Comparison of ENCODE assay signal across 1 cellular context in the genomic region with DNA sequence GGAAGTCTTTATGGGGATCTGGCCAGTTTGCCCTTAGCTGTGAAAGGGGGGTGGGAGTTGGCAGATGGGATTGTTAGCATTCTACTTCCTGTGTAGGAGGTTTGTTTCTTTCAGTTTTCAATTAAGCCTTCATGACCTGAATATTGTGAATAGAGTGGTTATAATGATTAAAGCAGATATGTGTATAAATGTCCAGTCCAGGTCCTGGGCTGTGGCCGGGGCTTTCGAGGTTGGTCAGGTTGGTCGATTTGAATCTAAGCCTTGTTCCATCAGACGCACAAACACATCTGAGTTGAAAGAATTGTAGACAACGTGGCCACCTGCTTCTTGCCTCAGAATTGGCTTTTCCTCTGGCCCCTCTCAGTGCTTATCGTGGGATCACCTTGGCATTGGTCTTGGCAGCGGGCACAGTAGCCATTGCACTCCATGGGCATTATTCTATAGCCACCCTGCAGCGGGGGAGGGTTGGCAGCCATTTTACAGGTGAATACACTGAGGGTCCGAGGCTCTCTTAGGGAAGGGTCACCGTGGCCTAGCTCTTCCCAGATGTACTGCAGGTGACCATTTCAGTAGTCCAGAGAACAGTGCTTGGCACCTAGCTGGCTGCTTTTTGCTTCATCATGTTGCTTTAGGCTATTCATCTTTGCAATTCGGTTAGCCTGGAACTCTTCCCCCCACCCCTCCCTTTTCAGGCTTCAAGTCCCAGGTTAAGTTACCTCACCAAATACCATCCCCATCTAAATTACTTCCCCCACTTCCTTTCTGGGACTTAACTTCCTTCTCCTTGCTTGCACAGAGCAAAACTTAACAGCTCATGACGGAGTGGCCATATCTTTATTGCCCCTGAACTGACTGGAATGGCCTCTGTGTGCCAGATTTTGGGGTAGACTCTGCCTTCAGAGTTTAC.
TF ChIP-seq lines count a peak whose summit lies in the region.

No MANE protein-coding gene starts in this region.

TF ChIP-seq in SK-N-SH treated with all-trans-retinoic acid at 6 μM for 48 hours, 23 proteins besides CTCF, POLR2A, EP300 and RAD21 (continued from another document):
- TF ChIP-seq, protein P1, sequence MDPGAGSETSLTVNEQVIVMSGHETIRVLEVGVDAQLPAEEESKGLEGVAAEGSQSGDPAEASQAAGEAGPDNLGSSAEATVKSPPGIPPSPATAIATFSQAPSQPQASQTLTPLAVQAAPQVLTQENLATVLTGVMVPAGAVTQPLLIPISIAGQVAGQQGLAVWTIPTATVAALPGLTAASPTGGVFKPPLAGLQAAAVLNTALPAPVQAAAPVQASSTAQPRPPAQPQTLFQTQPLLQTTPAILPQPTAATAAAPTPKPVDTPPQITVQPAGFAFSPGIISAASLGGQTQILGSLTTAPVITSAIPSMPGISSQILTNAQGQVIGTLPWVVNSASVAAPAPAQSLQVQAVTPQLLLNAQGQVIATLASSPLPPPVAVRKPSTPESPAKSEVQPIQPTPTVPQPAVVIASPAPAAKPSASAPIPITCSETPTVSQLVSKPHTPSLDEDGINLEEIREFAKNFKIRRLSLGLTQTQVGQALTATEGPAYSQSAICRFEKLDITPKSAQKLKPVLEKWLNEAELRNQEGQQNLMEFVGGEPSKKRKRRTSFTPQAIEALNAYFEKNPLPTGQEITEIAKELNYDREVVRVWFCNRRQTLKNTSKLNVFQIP (CRISPR knock-in tag; IDR thresholded peaks at IDR 0.05; ENCODE audit: borderline replicate concordance, low read depth) = no peak
- no peak for TF ChIP-seq OSR1 (CRISPR knock-in tag; IDR thresholded peaks at IDR 0.05)
- TF ChIP-seq BACH2 (CRISPR knock-in tag; IDR thresholded peaks at IDR 0.05; ENCODE audit: borderline replicate concordance) = no peak
- no peak for TF ChIP-seq PPARA (CRISPR knock-in tag; IDR thresholded peaks at IDR 0.05; ENCODE audit: borderline replicate concordance)
- TF ChIP-seq, protein P2, sequence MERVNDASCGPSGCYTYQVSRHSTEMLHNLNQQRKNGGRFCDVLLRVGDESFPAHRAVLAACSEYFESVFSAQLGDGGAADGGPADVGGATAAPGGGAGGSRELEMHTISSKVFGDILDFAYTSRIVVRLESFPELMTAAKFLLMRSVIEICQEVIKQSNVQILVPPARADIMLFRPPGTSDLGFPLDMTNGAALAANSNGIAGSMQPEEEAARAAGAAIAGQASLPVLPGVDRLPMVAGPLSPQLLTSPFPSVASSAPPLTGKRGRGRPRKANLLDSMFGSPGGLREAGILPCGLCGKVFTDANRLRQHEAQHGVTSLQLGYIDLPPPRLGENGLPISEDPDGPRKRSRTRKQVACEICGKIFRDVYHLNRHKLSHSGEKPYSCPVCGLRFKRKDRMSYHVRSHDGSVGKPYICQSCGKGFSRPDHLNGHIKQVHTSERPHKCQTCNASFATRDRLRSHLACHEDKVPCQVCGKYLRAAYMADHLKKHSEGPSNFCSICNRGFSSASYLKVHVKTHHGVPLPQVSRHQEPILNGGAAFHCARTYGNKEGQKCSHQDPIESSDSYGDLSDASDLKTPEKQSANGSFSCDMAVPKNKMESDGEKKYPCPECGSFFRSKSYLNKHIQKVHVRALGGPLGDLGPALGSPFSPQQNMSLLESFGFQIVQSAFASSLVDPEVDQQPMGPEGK (CRISPR knock-in tag; IDR thresholded peaks at IDR 0.05; ENCODE audit: borderline replicate concordance) = no peak
- no peak for TF ChIP-seq ZC3H10 (CRISPR knock-in tag; IDR thresholded peaks at IDR 0.05)
- TF ChIP-seq ESRRG (CRISPR knock-in tag; IDR thresholded peaks at IDR 0.05) = no peak
- no peak for TF ChIP-seq SNAI2 (CRISPR knock-in tag; IDR thresholded peaks at IDR 0.05)
- no peak for TF ChIP-seq CSDC2 (CRISPR knock-in tag; IDR thresholded peaks at IDR 0.05)
- no peak for TF ChIP-seq ZNF565 (CRISPR knock-in tag; conservative IDR thresholded peaks at IDR 0.05; ENCODE audit: low read depth)
- no peak for TF ChIP-seq TOX (CRISPR knock-in tag; IDR thresholded peaks at IDR 0.05; ENCODE audit: borderline replicate concordance)
- TF ChIP-seq, protein P3, sequence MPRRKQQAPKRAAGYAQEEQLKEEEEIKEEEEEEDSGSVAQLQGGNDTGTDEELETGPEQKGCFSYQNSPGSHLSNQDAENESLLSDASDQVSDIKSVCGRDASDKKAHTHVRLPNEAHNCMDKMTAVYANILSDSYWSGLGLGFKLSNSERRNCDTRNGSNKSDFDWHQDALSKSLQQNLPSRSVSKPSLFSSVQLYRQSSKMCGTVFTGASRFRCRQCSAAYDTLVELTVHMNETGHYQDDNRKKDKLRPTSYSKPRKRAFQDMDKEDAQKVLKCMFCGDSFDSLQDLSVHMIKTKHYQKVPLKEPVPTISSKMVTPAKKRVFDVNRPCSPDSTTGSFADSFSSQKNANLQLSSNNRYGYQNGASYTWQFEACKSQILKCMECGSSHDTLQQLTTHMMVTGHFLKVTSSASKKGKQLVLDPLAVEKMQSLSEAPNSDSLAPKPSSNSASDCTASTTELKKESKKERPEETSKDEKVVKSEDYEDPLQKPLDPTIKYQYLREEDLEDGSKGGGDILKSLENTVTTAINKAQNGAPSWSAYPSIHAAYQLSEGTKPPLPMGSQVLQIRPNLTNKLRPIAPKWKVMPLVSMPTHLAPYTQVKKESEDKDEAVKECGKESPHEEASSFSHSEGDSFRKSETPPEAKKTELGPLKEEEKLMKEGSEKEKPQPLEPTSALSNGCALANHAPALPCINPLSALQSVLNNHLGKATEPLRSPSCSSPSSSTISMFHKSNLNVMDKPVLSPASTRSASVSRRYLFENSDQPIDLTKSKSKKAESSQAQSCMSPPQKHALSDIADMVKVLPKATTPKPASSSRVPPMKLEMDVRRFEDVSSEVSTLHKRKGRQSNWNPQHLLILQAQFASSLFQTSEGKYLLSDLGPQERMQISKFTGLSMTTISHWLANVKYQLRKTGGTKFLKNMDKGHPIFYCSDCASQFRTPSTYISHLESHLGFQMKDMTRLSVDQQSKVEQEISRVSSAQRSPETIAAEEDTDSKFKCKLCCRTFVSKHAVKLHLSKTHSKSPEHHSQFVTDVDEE (CRISPR knock-in tag; IDR thresholded peaks at IDR 0.05) = no peak
